In genomic region chr13:113122571-113123225, GRCh38 we compare ENCODE assay signal across 11 cellular contexts. TPM values are rescaled to one million over a fixed set of nuclear protein-coding genes. Genes with fewer than 3 reads are reported as not detected.
A peak's percentile ranks its signal among the peaks of the same experiment; 100 is the strongest.
DNase-seq lines count a peak whose midpoint lies in the region; ATAC-seq and TF ChIP-seq lines count a peak whose summit lies in the region.
"Had no signal": no experiment of that assay in that cellular context is flagged by ENCODE, and none has a peak within 500 bp of the region (broad histone marks: within the 10 kb centered on the region; RNA-seq: fewer than 3 reads in every experiment).

Gene F10 (plus strand): TSS chr13:113122799. CDS start chr13:113122856, 57 bp downstream.

- H3K36me3 ChIP-seq in aorta (ENCODE audit: control insufficient read depth in 1 of 2, insufficient read depth in 2 of 2, low read length in 1 of 2), result no peaks in the 10 kb centered on the region

- ATAC-seq in aorta (ENCODE audit: low FRiP score) (peak; percentile 87), GM21737 (IDR thresholded peaks at IDR 0.05; ENCODE audit: unreplicated experiment) (no peak)

- 15 to 18% methylated on average over 22 of the region's 22 CpGs for WGBS in aorta, 2 donors

- CTCF ChIA-PET in HEK293T (lab: Yijun Ruan, JAX), result interaction anchor here (1.5 kb wide), 1 partner anchor 9 kb away, joined by 4 read pairs; no protein-coding TSS in a partner anchor

- intact Hi-C loops in aorta (cut with DNase I), result no loop called here

- H3K27ac ChIP-seq in aorta (ENCODE audit: low read depth in 1 of 2, low read length in 2 of 2), result no peak within 1 kb of the TSS
- H3K27ac ChIP-seq: KMS-11 had no signal

- H3K9me3 ChIP-seq in aorta (ENCODE audit: control insufficient read depth, low read length), result no peaks in the 10 kb centered on the region

- POLR2A ChIA-PET in HEK293T (lab: Yijun Ruan, JAX), result no interaction called here

- no peak for TF ChIP-seq CTCF in fibroblast of mammary gland (conservative IDR thresholded peaks at IDR 0.05; ENCODE audit: control insufficient read depth, insufficient read depth, low read depth, low read length)

- peak within 1 kb of the TSS; percentile 16 for H3K4me3 ChIP-seq in fibroblast of mammary gland (ENCODE audit: control insufficient read depth, low read depth, low read length)
- no peak within 1 kb of the TSS for H3K4me3 ChIP-seq in aorta (ENCODE audit: low read length in 2 of 2)

- no peaks in the 10 kb centered on the region for H3K4me1 ChIP-seq in aorta (ENCODE audit: control insufficient read depth in 1 of 2, insufficient read depth in 2 of 2, low read length in 2 of 2)

- DNase-seq in activated effector memory CD4-positive, alpha-beta T cell treated with anti-CD3 and anti-CD28 coated beads, Interleukin-2, amount 50 U/mL, for 16 hours, result peak; percentile 54
- no peak for DNase-seq in activated effector memory CD4-positive, alpha-beta T cell treated with Interleukin-2 at 50 U/mL for 16 hours
- DNase-seq in fibroblast of mammary gland (ENCODE audit: low read depth) (peak; percentile 63), myocyte (ENCODE audit: low read depth) (peak; percentile 25), aorta (peak; percentile 78 to 81), HEK293T (ENCODE audit: extremely low spot score) (no peak), SHP77 treated with DMSO at 0.1 percent for 48 hours (lab: John Stamatoyannopoulos, UW) (no peak)
- DNase-seq: C1 segment of cervical spinal cord; stimulated activated CD4-positive, alpha-beta T cell treated with anti-CD3 and anti-CD28 coated beads, Interleukin-15, amount 100 ng/mL, for 24 hours had no signal

- H3K27me3 ChIP-seq in aorta (ENCODE audit: control insufficient read depth in 1 of 2, insufficient read depth in 2 of 2, low read length in 1 of 2), result no peaks in the 10 kb centered on the region

TF ChIP-seq in HEK293T, 16 proteins besides CTCF, POLR2A, EP300 and RAD21:
- no peak for TF ChIP-seq L3MBTL2 (conservative IDR thresholded peaks at IDR 0.05)
- TF ChIP-seq ZNF384 (IDR thresholded peaks at IDR 0.05), result no peak
- no peak for TF ChIP-seq NFRKB (IDR thresholded peaks at IDR 0.05)
- TF ChIP-seq, protein P1, sequence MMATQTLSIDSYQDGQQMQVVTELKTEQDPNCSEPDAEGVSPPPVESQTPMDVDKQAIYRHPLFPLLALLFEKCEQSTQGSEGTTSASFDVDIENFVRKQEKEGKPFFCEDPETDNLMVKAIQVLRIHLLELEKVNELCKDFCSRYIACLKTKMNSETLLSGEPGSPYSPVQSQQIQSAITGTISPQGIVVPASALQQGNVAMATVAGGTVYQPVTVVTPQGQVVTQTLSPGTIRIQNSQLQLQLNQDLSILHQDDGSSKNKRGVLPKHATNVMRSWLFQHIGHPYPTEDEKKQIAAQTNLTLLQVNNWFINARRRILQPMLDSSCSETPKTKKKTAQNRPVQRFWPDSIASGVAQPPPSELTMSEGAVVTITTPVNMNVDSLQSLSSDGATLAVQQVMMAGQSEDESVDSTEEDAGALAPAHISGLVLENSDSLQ (IDR thresholded peaks at IDR 0.05), result no peak
- no peak for TF ChIP-seq LEF1 (IDR thresholded peaks at IDR 0.05; ENCODE audit: borderline replicate concordance)
- TF ChIP-seq ARNT (IDR thresholded peaks at IDR 0.05), result no peak
- no peak for TF ChIP-seq SP1 (IDR thresholded peaks at IDR 0.05)
- no peak for TF ChIP-seq ELF4 (IDR thresholded peaks at IDR 0.05)
- TF ChIP-seq FOXK2 (IDR thresholded peaks at IDR 0.05), result no peak
- TF ChIP-seq SUZ12 (IDR thresholded peaks at IDR 0.05), result no peak
- no peak for TF ChIP-seq HDGF (IDR thresholded peaks at IDR 0.05; ENCODE audit: borderline replicate concordance)
- no peak for TF ChIP-seq FOXA1 (IDR thresholded peaks at IDR 0.05)
- TF ChIP-seq BHLHE40 (IDR thresholded peaks at IDR 0.05; ENCODE audit: borderline replicate concordance), result no peak
- TF ChIP-seq CTBP1 (IDR thresholded peaks at IDR 0.05; ENCODE audit: borderline replicate concordance), result no peak
- TF ChIP-seq FOXM1 (IDR thresholded peaks at IDR 0.05; ENCODE audit: borderline replicate concordance), result no peak
- no peak for TF ChIP-seq TARDBP (IDR thresholded peaks at IDR 0.05)

RNA-seq across cellular contexts. Expression of gene F10, which starts in this region (rescaled TPM):
- total RNA-seq in myocyte (0.42 and 1.3 TPM in 2 replicates), aorta (10 to 100 TPM in 1 of 2 donors, 1 to 10 TPM in 1; 6.5 to 38.4 TPM)
- polyA plus RNA-seq in myocyte (2012), result 2.2 TPM
- 10 to 100 TPM in 1 of 2 donors, 1 to 10 TPM in 1; 9.3 to 18.2 TPM for polyA plus RNA-seq in aorta

Comparison
In these comparisons a context has a peak if more than half of its experiments do, and no peak if none do; other contexts are left out.
1. DNase-seq: peak in activated effector memory CD4-positive, alpha-beta T cell treated with anti-CD3 and anti-CD28 coated beads, Interleukin-2, amount 50 U/mL, for 16 hours (single experiment), fibroblast of mammary gland (single experiment), myocyte (single experiment) and aorta (2 of 2); none in activated effector memory CD4-positive, alpha-beta T cell treated with Interleukin-2 at 50 U/mL for 16 hours (single experiment), HEK293T (single experiment) and SHP77 treated with DMSO at 0.1 percent for 48 hours (single experiment).